Comparison of ENCODE assay signal across 8 cellular contexts in genomic region chr19:19321143-19321577, GRCh38. TPM values are rescaled to one million over a fixed set of nuclear protein-coding genes. Genes with fewer than 3 reads are reported as not detected.
A peak's percentile ranks its signal among the peaks of the same experiment; 100 is the strongest.
DNase-seq lines count a peak whose midpoint lies in the region; ATAC-seq and TF ChIP-seq lines count a peak whose summit lies in the region.

No MANE protein-coding gene starts in this region.

- H3K27me3 ChIP-seq in uterus = no peaks in the 10 kb centered on the region

- peak overlapping the region; percentile 80; the same call in 1 of the 2 replicates for H2AFZ ChIP-seq in OCI-LY7 (ENCODE audit: low read length)

- H3K79me2 ChIP-seq in OCI-LY7 (ENCODE audit: insufficient read depth, low read depth, low read length) = peaks cover 68% of the 10 kb centered on the region

- H3K4me2 ChIP-seq in OCI-LY7 (ENCODE audit: low read length) = peak overlapping the region; percentile 93

- ATAC-seq in GM21447 (IDR thresholded peaks at IDR 0.05; ENCODE audit: unreplicated experiment) (peak; percentile 2), GM18502 (IDR thresholded peaks at IDR 0.05; ENCODE audit: poor library complexity, unreplicated experiment) (no peak), HG02571 (IDR thresholded peaks at IDR 0.05; ENCODE audit: unreplicated experiment) (no peak)

- H4K20me1 ChIP-seq in OCI-LY7 (ENCODE audit: insufficient read depth, low read length) = no peaks in the 10 kb centered on the region

- no peaks in the 10 kb centered on the region for H3K9me3 ChIP-seq in OCI-LY7 (ENCODE audit: low read length)
- no peaks in the 10 kb centered on the region for H3K9me3 ChIP-seq in uterus

- POLR2A ChIA-PET in OCI-LY7 (lab: Charles Lee) = interaction anchor here (0.7 kb wide), 1 partner anchor 119 kb away, joined by 3 read pairs; no protein-coding TSS in a partner anchor

- H3K4me3 ChIP-seq in OCI-LY7 (ENCODE audit: low read depth, low read length, poor library complexity, severe bottlenecking) (peak overlapping the region; percentile 86), coronary artery (peak overlapping the region; percentile 86), uterus (peak overlapping the region; percentile 85 to 98)

- in situ Hi-C loops in ACHN (cut with HindIII; ENCODE audit: low pct_ligation_motif_present, low pct_unique_long_range_greater_than_20kb, low sequenced_read_pairs) = no loop called here

- peak; percentile 18 for DNase-seq in ACHN
- DNase-seq in OCI-LY7 (ENCODE audit: low spot score) = peak; percentile 44
- no peak for DNase-seq in coronary artery (ENCODE audit: low spot score)
- DNase-seq in medulla oblongata (ENCODE audit: extremely low spot score) = peak; percentile 6
- DNase-seq in uterus = no peak

- peaks cover 45% of the 10 kb centered on the region for H3K36me3 ChIP-seq in OCI-LY7 (ENCODE audit: insufficient read depth, low read length)
- no peaks in the 10 kb centered on the region for H3K36me3 ChIP-seq in uterus

- intact Hi-C loops in OCI-LY7 (cut with micrococcal nuclease; ENCODE audit: unreplicated experiment) (loop anchor here (10.0 kb wide), 2 partner anchors 116 to 256 kb away; partner anchors contain the start of genes NR2C2AP and SLC25A42), uterus (cut with DNase I; ENCODE audit: low total_unique reads) (no loop called here)

- BruUV-seq in OCI-LY7 (replicated peaks; lab: Mats Ljungman, UMichigan) = no TSS peak

- H3K4me1 ChIP-seq in OCI-LY7 (ENCODE audit: insufficient read depth, low read length, poor library complexity, severe bottlenecking) (peaks cover 26% of the 10 kb centered on the region), uterus (peaks cover 0 to 9% of the 10 kb centered on the region in 2 donors)

- no peaks in the 10 kb centered on the region for H3K9me2 ChIP-seq in OCI-LY7 (ENCODE audit: insufficient read depth, low read length)

- TF ChIP-seq POLR2A in uterus (IDR thresholded peaks at IDR 0.05) = no peak

- 0 out of 2 replicates have a peak, but pooled peaks have one; percentile 8 for TF ChIP-seq CTCF in OCI-LY7 (conservative IDR thresholded peaks at IDR 0.05; ENCODE audit: low read length)
- no peak for TF ChIP-seq CTCF in coronary artery (IDR thresholded peaks at IDR 0.05)
- TF ChIP-seq CTCF in uterus (IDR thresholded peaks at IDR 0.05) = no peak

- peak overlapping the region; percentile 68 for H3K27ac ChIP-seq in OCI-LY7 (ENCODE audit: low read depth, low read length, poor library complexity, severe bottlenecking)
- peak overlapping the region; percentile 88 to 93 for H3K27ac ChIP-seq in coronary artery
- H3K27ac ChIP-seq in uterus = peak overlapping the region; percentile 88 to 89

- CTCF ChIA-PET in OCI-LY7 (lab: Charles Lee; ENCODE audit: unreplicated experiment) = no interaction called here

RNA-seq across cellular contexts. Expression of gene MAU2, which starts 0.5 kb away (rescaled TPM):
- total RNA-seq in OCI-LY7 (2014; rRNA removed; shearing (Covaris generic)) = 31.9 and 58.7 TPM in 2 replicates
- total RNA-seq in OCI-LY7 (2022) (81.7 and 103 TPM in 2 replicates), uterus (10 to 100 TPM; 32.4 to 87.6 (median 70.0) TPM)

RNA-seq across cellular contexts. Expression of gene SUGP1, which starts 0.9 kb away (rescaled TPM):
- total RNA-seq in OCI-LY7 (2014; rRNA removed; shearing (Covaris generic)) = 34.6 and 37.9 TPM in 2 replicates
- total RNA-seq in OCI-LY7 (2022) = 61.4 and 64.2 TPM in 2 replicates
- 10 to 100 TPM in 2 of 4 donors, 1 to 10 TPM in 2; 9.5 to 43.6 (median 14.0) TPM for total RNA-seq in uterus

RNA-seq across cellular contexts. Expression of gene TM6SF2, which starts 48.1 kb away (rescaled TPM):
- total RNA-seq in OCI-LY7 (2014; rRNA removed; shearing (Covaris generic)) = not detected in 2 replicates
- total RNA-seq in OCI-LY7 (2022) (not detected in 2 replicates), uterus (under 1 TPM in 1 of 4 donors, not detected in 3; 0.88 TPM)

Comparison
In these comparisons a context has a peak if more than half of its experiments do, and no peak if none do; other contexts are left out.
1. DNase-seq: peak in ACHN (single experiment), OCI-LY7 (single experiment) and medulla oblongata (single experiment); none in coronary artery (single experiment) and uterus (0 of 2).
2. Peak in every context shown above with its lines, with median percentiles within 50 percentile points of each other: H3K27ac ChIP-seq and H3K4me3 ChIP-seq.